ENCODE assay signal across 8 cellular contexts in the genomic region with DNA sequence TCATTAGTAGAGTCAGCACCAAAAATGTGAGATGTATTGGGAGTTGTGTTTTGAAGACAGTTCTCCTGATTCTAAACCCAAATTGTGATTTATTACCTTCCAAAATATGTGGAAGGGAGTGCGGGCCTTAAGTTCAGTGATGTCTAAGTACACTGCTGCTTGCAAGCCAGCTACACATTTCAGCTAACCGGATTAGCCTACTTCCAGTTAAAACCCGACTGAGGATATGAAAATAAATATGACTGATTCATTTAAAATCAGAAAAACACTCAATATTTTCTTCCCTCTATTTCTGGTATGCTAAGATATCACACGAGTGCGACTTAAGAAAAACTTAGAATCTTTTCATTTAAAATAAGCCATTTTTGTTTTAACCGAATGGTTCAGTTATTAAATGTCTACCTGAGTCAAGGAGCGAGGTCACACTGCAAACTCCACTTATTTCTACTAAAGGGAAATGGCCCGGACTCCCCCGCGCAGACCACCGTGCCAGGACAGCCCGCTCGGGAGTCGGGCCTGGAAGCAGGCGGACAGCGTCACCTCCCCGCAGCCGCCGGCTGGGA. TPM values are rescaled to one million over a fixed set of nuclear protein-coding genes. Genes with fewer than 3 reads are reported as not detected.
DNase-seq lines count a peak whose midpoint lies in the region; ATAC-seq and TF ChIP-seq lines count a peak whose summit lies in the region.

No MANE protein-coding gene starts in this region.

- H3K4me1 ChIP-seq in adrenal gland (replicated peaks in 1 of 2): peaks cover 2 to 36% of the 10 kb centered on the region in 2 donors

- in situ Hi-C loops in ACHN (cut with HindIII; ENCODE audit: low pct_ligation_motif_present, low pct_unique_long_range_greater_than_20kb, low sequenced_read_pairs): no loop called here

- H3K27ac ChIP-seq in adrenal gland: peak overlapping the region; percentile 34 to 96 (median 83)

- intact Hi-C loops in adrenal gland (cut with DNase I): no loop called here

- ATAC-seq in HG03045 (IDR thresholded peaks at IDR 0.05; ENCODE audit: unreplicated experiment): peak; percentile 16
- ATAC-seq in HG03280 (IDR thresholded peaks at IDR 0.05; ENCODE audit: unreplicated experiment): no peak

- TF ChIP-seq POLR2A in adrenal gland (IDR thresholded peaks at IDR 0.05): no peak

- H3K4me3 ChIP-seq in adrenal gland (peak overlapping the region in 2 of 4 donors; percentile 87 to 89), kidney epithelial cell (ENCODE audit: low read depth, low read length) (peak overlapping the region; percentile 82)

- no peaks in the 10 kb centered on the region for H3K36me3 ChIP-seq in adrenal gland (replicated peaks in 1 of 2)
- peaks cover 1% of the 10 kb centered on the region for H3K36me3 ChIP-seq in kidney epithelial cell (ENCODE audit: control insufficient read depth, insufficient read depth, low read length)

- DNase-seq in ACHN (peak; percentile 49), adrenal gland (peak in 3 of 7 donors; percentile 32 to 39 (median 35)), kidney epithelial cell (ENCODE audit: low read depth) (no peak), superior temporal gyrus (ENCODE audit: extremely low spot score) (peak; percentile 40), NCI-H1436 treated with DMSO at 0.1 percent for 48 hours (lab: John Stamatoyannopoulos, UW) (no peak), DMS114 treated with DMSO at 0.1 percent for 48 hours (lab: John Stamatoyannopoulos, UW; ENCODE audit: unreplicated experiment) (no peak)

- no peaks in the 10 kb centered on the region for H3K27me3 ChIP-seq in adrenal gland
- H3K27me3 ChIP-seq in kidney epithelial cell (ENCODE audit: control insufficient read depth, insufficient read depth, low read length): no peaks in the 10 kb centered on the region

- no peaks in the 10 kb centered on the region for H3K9me3 ChIP-seq in adrenal gland (replicated peaks in 1 of 3)

- 9 to 15% (median 13%) methylated on average over 15 to 19 of the region's 19 CpGs for WGBS in adrenal gland, 4 donors

- no peak for TF ChIP-seq CTCF in adrenal gland (IDR thresholded peaks at IDR 0.05)
- no peak for TF ChIP-seq CTCF in kidney epithelial cell (IDR thresholded peaks at IDR 0.05; ENCODE audit: insufficient read depth, low read length, poor library complexity, severe bottlenecking)

RNA-seq across cellular contexts. Expression of gene FHL2, which starts 0.8 kb away (rescaled TPM):
- 100 to 1,000 TPM in 6 of 8 donors, 10 to 100 TPM in 2; 41.2 to 213 (median 138) TPM for total RNA-seq in adrenal gland
- 10 to 100 TPM; 43.8 to 54.9 (median 50.8) TPM for polyA plus RNA-seq in adrenal gland
- 260 and 265 TPM in 2 replicates for total RNA-seq in kidney epithelial cell

Comparison
In these comparisons a context has a peak if more than half of its experiments do, and no peak if none do; other contexts are left out.
1. DNase-seq: peak in ACHN (single experiment) and superior temporal gyrus (single experiment); none in kidney epithelial cell (single experiment), NCI-H1436 treated with DMSO at 0.1 percent for 48 hours (single experiment) and DMS114 treated with DMSO at 0.1 percent for 48 hours (single experiment).